ENCODE assay signal across 11 cellular contexts in genomic region chr13:40530961-40531360, GRCh38.
"Had no signal": no experiment of that assay in that cellular context is flagged by ENCODE, and none has a peak within 500 bp of the region (broad histone marks: within the 10 kb centered on the region; RNA-seq: fewer than 3 reads in every experiment).

No MANE protein-coding gene starts in this region.

- H3K27ac Mint-ChIP-seq: activated naive CD8-positive, alpha-beta T cell treated with anti-CD3 and anti-CD28 coated beads, Interleukin-2, amount 10 ng/mL, durations not matched to agents 7 days and 5 days had no signal

- H3K4me1 Mint-ChIP-seq: neural crest cell had no signal

- H3K27ac ChIP-seq: esophagus muscularis mucosa, ovary, thyroid gland, uterus had no signal

- H3K4me3 Mint-ChIP-seq: activated naive CD8-positive, alpha-beta T cell treated with anti-CD3 and anti-CD28 coated beads, Interleukin-2, amount 10 ng/mL, durations not matched to agents 7 days and 5 days; neural crest cell had no signal

- H3K36me3 ChIP-seq: esophagus muscularis mucosa, ovary, thyroid gland, uterus had no signal

- H3K4me1 ChIP-seq: esophagus muscularis mucosa, thyroid gland, uterus had no signal

- DNase-seq: activated CD8-positive, alpha-beta memory T cell treated with anti-CD3 and anti-CD28 coated beads for 24 hours; activated gamma-delta T cell treated with Interleukin-2 at 50 U/mL for 16 hours; activated naive CD8-positive, alpha-beta T cell treated with anti-CD3 and anti-CD28 coated beads, Interleukin-2, amount 10 ng/mL, durations not matched to agents 7 days and 5 days; aorta; glutamatergic neuron; ovary; stimulated activated CD4-positive, alpha-beta T cell treated with anti-CD3 and anti-CD28 coated beads, Interleukin-2, amount 100 ng/mL, for 48 hours; thyroid gland; uterus had no signal

- H3K27me3 Mint-ChIP-seq: activated naive CD8-positive, alpha-beta T cell treated with anti-CD3 and anti-CD28 coated beads, Interleukin-2, amount 10 ng/mL, durations not matched to agents 7 days and 5 days had no signal

- H3K9me3 ChIP-seq: thyroid gland had no signal

- H3K27me3 ChIP-seq: esophagus muscularis mucosa, ovary, thyroid gland, uterus had no signal

- H3K4me3 ChIP-seq: esophagus muscularis mucosa, ovary, thyroid gland, uterus had no signal
